8 cellular contexts compared by ENCODE assay signal in genomic region chr2:11123856-11124759, GRCh38. TPM values are rescaled to one million over a fixed set of nuclear protein-coding genes. Genes with fewer than 3 reads are reported as not detected.
DNase-seq lines count a peak whose midpoint lies in the region; ATAC-seq lines count a peak whose summit lies in the region.

No MANE protein-coding gene starts in this region.

- H3K9me3 Mint-ChIP-seq in activated CD4-positive, alpha-beta memory T cell treated with anti-CD3 and anti-CD28 coated beads for 36 hours, result no peaks in the 10 kb centered on the region

- peaks cover 6% of the 10 kb centered on the region for H3K4me1 Mint-ChIP-seq in activated CD4-positive, alpha-beta memory T cell treated with anti-CD3 and anti-CD28 coated beads for 36 hours (ENCODE audit: low read depth)

- no peak overlapping the region for H3K27ac Mint-ChIP-seq in activated CD4-positive, alpha-beta memory T cell treated with anti-CD3 and anti-CD28 coated beads for 36 hours

- ATAC-seq in GM19328 (IDR thresholded peaks at IDR 0.05; ENCODE audit: unreplicated experiment), result no peak

- intact Hi-C loops in activated CD4-positive, alpha-beta memory T cell treated with anti-CD3 and anti-CD28 coated beads for 36 hours (cut with micrococcal nuclease), result loop anchor here (1.0 kb wide), 2 partner anchors 51 to 289 kb away; no protein-coding TSS in a partner anchor

- DNase-seq in DMS79 treated with DMSO at 0.1 percent for 48 hours (lab: John Stamatoyannopoulos, UW), result peak; percentile 80
- DNase-seq in HK-2 (ENCODE audit: unreplicated experiment), result peak; percentile 77
- DNase-seq in NCI-H69 (lab: John Stamatoyannopoulos, UW), result peak; percentile 54
- DNase-seq in activated CD4-positive, alpha-beta memory T cell treated with anti-CD3 and anti-CD28 coated beads for 36 hours, result peak; percentile 84
- DNase-seq in effector CD4-positive, alpha-beta T cell, result peak; percentile 45
- peak; percentile 48 for DNase-seq in myocyte (ENCODE audit: low read depth)
- peak in 34 of 49 donors; percentile 5 to 70 (median 36) for DNase-seq in substantia nigra (lab: John Stamatoyannopoulos, UW)

- no peaks in the 10 kb centered on the region for H3K27me3 Mint-ChIP-seq in activated CD4-positive, alpha-beta memory T cell treated with anti-CD3 and anti-CD28 coated beads for 36 hours

- no peak overlapping the region for H3K4me3 Mint-ChIP-seq in activated CD4-positive, alpha-beta memory T cell treated with anti-CD3 and anti-CD28 coated beads for 36 hours

- H3K27ac ChIP-seq in substantia nigra (ENCODE audit: low read depth, low read length, poor library complexity, severe bottlenecking), result no peak overlapping the region

- CTCF ChIA-PET in activated CD4-positive, alpha-beta memory T cell treated with anti-CD3 and anti-CD28 coated beads for 36 hours (lab: Charles Lee), result interaction anchor here (0.5 to 5.5 kb wide), 29 partner anchors 8 to 560 kb away, joined by 3 to 173 read pairs (median 3); partner anchors contain the start of gene PDIA6

- no peaks in the 10 kb centered on the region for H3K36me3 Mint-ChIP-seq in activated CD4-positive, alpha-beta memory T cell treated with anti-CD3 and anti-CD28 coated beads for 36 hours

- POLR2A ChIA-PET in activated CD4-positive, alpha-beta memory T cell treated with anti-CD3 and anti-CD28 coated beads for 36 hours (lab: Charles Lee), result no interaction called here

RNA-seq across cellular contexts. Expression of gene SLC66A3, which starts 31.2 kb away (rescaled TPM):
- 10 to 100 TPM; 14.4 to 15.9 TPM for total RNA-seq in activated CD4-positive, alpha-beta memory T cell treated with anti-CD3 and anti-CD28 coated beads for 36 hours
- total RNA-seq in myocyte, result 39.4 and 42.6 TPM in 2 replicates
- polyA plus RNA-seq in myocyte (2012), result 18.0 TPM
